25 cellular contexts compared by ENCODE assay signal in the genomic region with DNA sequence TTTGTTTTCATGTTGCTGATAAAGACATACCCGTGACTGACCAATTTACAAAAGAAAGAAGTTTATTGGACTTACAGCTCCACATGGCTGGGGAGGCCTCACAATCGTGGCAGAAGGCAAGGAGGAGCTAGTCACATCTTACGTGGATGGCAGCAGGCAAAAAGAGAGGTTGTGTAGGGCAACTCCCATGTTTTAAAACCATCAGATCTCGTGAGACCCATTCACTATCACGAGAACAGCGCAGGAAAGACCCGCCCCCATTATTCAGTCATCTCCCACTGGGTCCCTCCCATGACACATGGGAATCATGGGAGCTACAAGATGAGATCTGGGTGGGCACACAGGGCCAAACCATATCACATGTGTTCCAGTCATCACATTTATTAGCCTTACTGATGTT. TPM values are rescaled to one million over a fixed set of nuclear protein-coding genes. Genes with fewer than 3 reads are reported as not detected.
DNase-seq lines count a peak whose midpoint lies in the region; ATAC-seq, FAIRE-seq and TF ChIP-seq lines count a peak whose summit lies in the region.
"Had no signal": no experiment of that assay in that cellular context is flagged by ENCODE, and none has a peak within 500 bp of the region (broad histone marks: within the 10 kb centered on the region; RNA-seq: fewer than 3 reads in every experiment).

No MANE protein-coding gene starts in this region.

- in situ Hi-C loops in SK-MEL-5 (cut with HindIII; ENCODE audit: low pct_unique_long_range_greater_than_20kb, low sequenced_read_pairs) = no loop called here

- DNase-seq in A549 (ENCODE audit: low read depth in 1 of 2, low spot score in 1 of 2) = no peak
- peak; percentile 41 for DNase-seq in SK-MEL-5 (ENCODE audit: low read depth, low spot score)
- peak; percentile 3 for DNase-seq in kidney
- no peak for DNase-seq in NCI-H1694 (lab: John Stamatoyannopoulos, UW)
- DNase-seq: ACHN; AML-193; BE2C; CD4-positive, alpha-beta T cell; CD8-positive, alpha-beta memory T cell; DMS 273 treated with DMSO at 0.1 percent for 48 hours; DMS79; EL; GOT3; HFFc6 had no signal

- ATAC-seq in A549 (no peak), HG03521 (IDR thresholded peaks at IDR 0.05; ENCODE audit: unreplicated experiment) (no peak), HG02884 (IDR thresholded peaks at IDR 0.05; ENCODE audit: unreplicated experiment) (no peak)

- no peak for TF ChIP-seq POLR2A in A549 (IDR thresholded peaks at IDR 0.05; ENCODE audit: low read length)

- no peak overlapping the region for H3K9ac ChIP-seq in kidney (ENCODE audit: low read length in 2 of 2)
- H3K9ac ChIP-seq: BLaER1 treated with 17β-estradiol and CSF1 and Interleukin-3, amounts not matched to agents 10 nM and 100 nM had no signal

- no peak for FAIRE-seq in A549 (lab: Jason Lieb, UNC)
- no peak for FAIRE-seq in kidney (lab: Jason Lieb, UNC)
- FAIRE-seq: A204.1, D721Med, G401.6, GM12892, H54 had no signal

- H3K27ac ChIP-seq in A549 (no peak overlapping the region), kidney (ENCODE audit: low read depth in 2 of 2, low read length in 2 of 2) (no peak overlapping the region)
- H3K27ac ChIP-seq: 22Rv1; BLaER1 treated with 17β-estradiol and CSF1 and Interleukin-3, amounts not matched to agents 10 nM and 100 nM had no signal

- H3K36me3 ChIP-seq in kidney (ENCODE audit: control insufficient read depth in 1 of 2, insufficient read depth in 2 of 2, low read length in 2 of 2) = no peaks in the 10 kb centered on the region
- H3K36me3 ChIP-seq: BE2C; BLaER1 treated with 17β-estradiol and CSF1 and Interleukin-3, amounts not matched to agents 10 nM and 100 nM; HAP-1 had no signal

- TF ChIP-seq EP300 in A549 (IDR thresholded peaks at IDR 0.05) = no peak

- CTCF ChIA-PET in A549 (lab: Yijun Ruan, JAX) = no interaction called here

- intact Hi-C loops in kidney (cut with DNase I) = no loop called here

- H3K4me3 ChIP-seq in A549 = no peak overlapping the region
- H3K4me3 ChIP-seq in kidney (ENCODE audit: low read length in 2 of 2) = no peak overlapping the region
- H3K4me3 ChIP-seq: BLaER1 treated with 17β-estradiol and CSF1 and Interleukin-3, amounts not matched to agents 10 nM and 100 nM; HAP-1 had no signal

- 25% methylated on average over 7 of the region's 7 CpGs for WGBS in A549 (ENCODE audit: missing lambda C conversion rate)

- TF ChIP-seq CTCF in A549 (IDR thresholded peaks at IDR 0.05) = no peak
- no peak for TF ChIP-seq CTCF in kidney (IDR thresholded peaks at IDR 0.05; ENCODE audit: borderline replicate concordance, extremely low read depth, insufficient read depth)

- no peak overlapping the region for H3K4me2 ChIP-seq in A549
- H3K4me2 ChIP-seq: BLaER1 treated with 17β-estradiol and CSF1 and Interleukin-3, amounts not matched to agents 10 nM and 100 nM had no signal

- POLR2A ChIA-PET in A549 (lab: Yijun Ruan, JAX) = no interaction called here

- H3K9me3 ChIP-seq in A549 (no peaks in the 10 kb centered on the region), kidney (ENCODE audit: control insufficient read depth in 1 of 2, low read length in 2 of 2) (no peaks in the 10 kb centered on the region)
- H3K9me3 ChIP-seq: BE2C; BLaER1 treated with 17β-estradiol and CSF1 and Interleukin-3, amounts not matched to agents 10 nM and 100 nM; HAP-1 had no signal

- H3K4me1 ChIP-seq in A549 (no peaks in the 10 kb centered on the region), kidney (ENCODE audit: control insufficient read depth in 1 of 2, insufficient read depth in 1 of 2, low read depth in 1 of 2, low read length in 2 of 2) (no peaks in the 10 kb centered on the region)
- H3K4me1 ChIP-seq: BE2C, HAP-1 had no signal

- TF ChIP-seq RAD21 in A549 (conservative IDR thresholded peaks at IDR 0.05 in 1 of 2, IDR thresholded peaks at IDR 0.05 in 1 of 2) = no peak

TF ChIP-seq in A549, 52 proteins besides CTCF, POLR2A, EP300 and RAD21:
- TF ChIP-seq, protein P1, sequence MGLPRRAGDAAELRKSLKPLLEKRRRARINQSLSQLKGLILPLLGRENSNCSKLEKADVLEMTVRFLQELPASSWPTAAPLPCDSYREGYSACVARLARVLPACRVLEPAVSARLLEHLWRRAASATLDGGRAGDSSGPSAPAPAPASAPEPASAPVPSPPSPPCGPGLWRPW (IDR thresholded peaks at IDR 0.05) = no peak
- TF ChIP-seq ZC3H11A (IDR thresholded peaks at IDR 0.05) = no peak
- TF ChIP-seq POLR2AphosphoS2 (conservative IDR thresholded peaks at IDR 0.05; ENCODE audit: low read length) = no peak
- TF ChIP-seq EHMT2 (IDR thresholded peaks at IDR 0.05; ENCODE audit: low read depth) = no peak
- TF ChIP-seq CHD2 (IDR thresholded peaks at IDR 0.05; ENCODE audit: low read length, partially characterized antibody) = peak; percentile 72
- no peak for TF ChIP-seq KDM1A (IDR thresholded peaks at IDR 0.05; ENCODE audit: low read depth)
- TF ChIP-seq RNF2 (IDR thresholded peaks at IDR 0.05; ENCODE audit: borderline replicate concordance, low read depth) = no peak
- no peak for TF ChIP-seq FOSB (CRISPR knock-in tag; IDR thresholded peaks at IDR 0.05)
- TF ChIP-seq CBX8 (IDR thresholded peaks at IDR 0.05) = no peak
- TF ChIP-seq, protein P2, sequence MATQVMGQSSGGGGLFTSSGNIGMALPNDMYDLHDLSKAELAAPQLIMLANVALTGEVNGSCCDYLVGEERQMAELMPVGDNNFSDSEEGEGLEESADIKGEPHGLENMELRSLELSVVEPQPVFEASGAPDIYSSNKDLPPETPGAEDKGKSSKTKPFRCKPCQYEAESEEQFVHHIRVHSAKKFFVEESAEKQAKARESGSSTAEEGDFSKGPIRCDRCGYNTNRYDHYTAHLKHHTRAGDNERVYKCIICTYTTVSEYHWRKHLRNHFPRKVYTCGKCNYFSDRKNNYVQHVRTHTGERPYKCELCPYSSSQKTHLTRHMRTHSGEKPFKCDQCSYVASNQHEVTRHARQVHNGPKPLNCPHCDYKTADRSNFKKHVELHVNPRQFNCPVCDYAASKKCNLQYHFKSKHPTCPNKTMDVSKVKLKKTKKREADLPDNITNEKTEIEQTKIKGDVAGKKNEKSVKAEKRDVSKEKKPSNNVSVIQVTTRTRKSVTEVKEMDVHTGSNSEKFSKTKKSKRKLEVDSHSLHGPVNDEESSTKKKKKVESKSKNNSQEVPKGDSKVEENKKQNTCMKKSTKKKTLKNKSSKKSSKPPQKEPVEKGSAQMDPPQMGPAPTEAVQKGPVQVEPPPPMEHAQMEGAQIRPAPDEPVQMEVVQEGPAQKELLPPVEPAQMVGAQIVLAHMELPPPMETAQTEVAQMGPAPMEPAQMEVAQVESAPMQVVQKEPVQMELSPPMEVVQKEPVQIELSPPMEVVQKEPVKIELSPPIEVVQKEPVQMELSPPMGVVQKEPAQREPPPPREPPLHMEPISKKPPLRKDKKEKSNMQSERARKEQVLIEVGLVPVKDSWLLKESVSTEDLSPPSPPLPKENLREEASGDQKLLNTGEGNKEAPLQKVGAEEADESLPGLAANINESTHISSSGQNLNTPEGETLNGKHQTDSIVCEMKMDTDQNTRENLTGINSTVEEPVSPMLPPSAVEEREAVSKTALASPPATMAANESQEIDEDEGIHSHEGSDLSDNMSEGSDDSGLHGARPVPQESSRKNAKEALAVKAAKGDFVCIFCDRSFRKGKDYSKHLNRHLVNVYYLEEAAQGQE (IDR thresholded peaks at IDR 0.05) = peak; percentile 31; the same call in 1 of the 2 replicates
- no peak for TF ChIP-seq JUNB (IDR thresholded peaks at IDR 0.05)
- TF ChIP-seq FOXS1 (CRISPR knock-in tag; IDR thresholded peaks at IDR 0.05) = no peak
- TF ChIP-seq, protein P3, sequence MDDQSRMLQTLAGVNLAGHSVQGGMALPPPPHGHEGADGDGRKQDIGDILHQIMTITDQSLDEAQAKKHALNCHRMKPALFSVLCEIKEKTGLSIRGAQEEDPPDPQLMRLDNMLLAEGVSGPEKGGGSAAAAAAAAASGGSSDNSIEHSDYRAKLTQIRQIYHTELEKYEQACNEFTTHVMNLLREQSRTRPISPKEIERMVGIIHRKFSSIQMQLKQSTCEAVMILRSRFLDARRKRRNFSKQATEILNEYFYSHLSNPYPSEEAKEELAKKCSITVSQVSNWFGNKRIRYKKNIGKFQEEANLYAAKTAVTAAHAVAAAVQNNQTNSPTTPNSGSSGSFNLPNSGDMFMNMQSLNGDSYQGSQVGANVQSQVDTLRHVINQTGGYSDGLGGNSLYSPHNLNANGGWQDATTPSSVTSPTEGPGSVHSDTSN (IDR thresholded peaks at IDR 0.05) = no peak

RNA-seq across cellular contexts. Expression of a gene that starts 16.8 kb away (rescaled TPM):
- polyA plus RNA-seq in A549 (2011; rRNA removed) (not detected in 2 replicates), A549 (2017; fragmentation: RNase III; extraction: RNeasy Plus Mini Kit Qiagen cat#74134 plus additional on column Dnase treatment) (not detected in 3 replicates), kidney (ENCODE audit: insufficient read depth, low read depth, low replicate concordance) (not detected)
- not detected in 2 replicates for polyA plus RNA-seq in A549 (2012; cell fraction: cytosol; rRNA removed)
- not detected in 2 replicates for polyA plus RNA-seq in A549 (2012; cell fraction: nucleus; rRNA removed)
- polyA minus RNA-seq in A549 (2011; rRNA and poly(A)+ RNA removed) = not detected in 2 replicates
- total RNA-seq in SK-MEL-5 (2014; rRNA removed; shearing (Covaris generic)) = not detected in 2 replicates
- polyA plus RNA-seq in SK-MEL-5 (2015; cell fraction: cytosol; rRNA removed) = not detected in 2 replicates
- not detected in 2 replicates for polyA plus RNA-seq in SK-MEL-5 (2015; cell fraction: nucleus; rRNA removed)
- not detected for total RNA-seq in kidney
- total RNA-seq: CD4-positive, alpha-beta T cell; CD8-positive, alpha-beta memory T cell; HFFc6 had no signal
- polyA plus RNA-seq: CD14-positive monocyte; CD8-positive, alpha-beta memory T cell had no signal

RNA-seq across cellular contexts. Expression of a gene that starts 25.8 kb away (rescaled TPM):
- not detected in 2 replicates for polyA plus RNA-seq in A549 (2011; rRNA removed)
- polyA plus RNA-seq in A549 (2012; cell fraction: cytosol; rRNA removed) = not detected in 2 replicates
- polyA plus RNA-seq in A549 (2012; cell fraction: nucleus; rRNA removed) = not detected in 2 replicates
- polyA plus RNA-seq in A549 (2017; fragmentation: RNase III; extraction: RNeasy Plus Mini Kit Qiagen cat#74134 plus additional on column Dnase treatment) = not detected in 3 replicates
- not detected in 2 replicates for polyA minus RNA-seq in A549 (2011; rRNA and poly(A)+ RNA removed)
- not detected in 2 replicates for total RNA-seq in SK-MEL-5 (2014; rRNA removed; shearing (Covaris generic))
- polyA plus RNA-seq in SK-MEL-5 (2015; cell fraction: cytosol; rRNA removed) = not detected in 2 replicates
- polyA plus RNA-seq in SK-MEL-5 (2015; cell fraction: nucleus; rRNA removed) = not detected in 2 replicates
- not detected for total RNA-seq in kidney
- not detected for polyA plus RNA-seq in kidney (ENCODE audit: insufficient read depth, low read depth, low replicate concordance)
- total RNA-seq: CD4-positive, alpha-beta T cell; CD8-positive, alpha-beta memory T cell; HFFc6 had no signal
- polyA plus RNA-seq: CD14-positive monocyte; CD8-positive, alpha-beta memory T cell had no signal

Comparison
In these comparisons a context has a peak if more than half of its experiments do, and no peak if none do; other contexts are left out.
1. DNase-seq: peak in SK-MEL-5 (single experiment) and kidney (single experiment); none in A549 (0 of 2) and NCI-H1694 (single experiment).